In genomic region chr2:146523218-146523617, GRCh38 we compare ENCODE assay signal across 11 cellular contexts.
A peak's percentile ranks its signal among the peaks of the same experiment; 100 is the strongest.
DNase-seq lines count a peak whose midpoint lies in the region; ATAC-seq, FAIRE-seq and TF ChIP-seq lines count a peak whose summit lies in the region.
"Had no signal": no experiment of that assay in that cellular context is flagged by ENCODE, and none has a peak within 500 bp of the region (broad histone marks: within the 10 kb centered on the region; RNA-seq: fewer than 3 reads in every experiment).

No MANE protein-coding gene starts in this region.

- no peaks in the 10 kb centered on the region for H3K36me3 Mint-ChIP-seq in progenitor cell of endocrine pancreas (ENCODE audit: insufficient read depth)
- H3K36me3 Mint-ChIP-seq: CD4-positive, alpha-beta memory T cell had no signal

- FAIRE-seq in bronchial epithelial cell (lab: Jason Lieb, UNC) = no peak

- no peak overlapping the region for H3K27ac Mint-ChIP-seq in progenitor cell of endocrine pancreas
- H3K27ac Mint-ChIP-seq: CD4-positive, alpha-beta memory T cell had no signal

- ATAC-seq in HG03280 (IDR thresholded peaks at IDR 0.05; ENCODE audit: unreplicated experiment) (no peak), GM19467 (IDR thresholded peaks at IDR 0.05; ENCODE audit: unreplicated experiment) (no peak)

- peaks cover 17% of the 10 kb centered on the region for H3K4me1 Mint-ChIP-seq in progenitor cell of endocrine pancreas (ENCODE audit: low read depth)
- H3K4me1 Mint-ChIP-seq: CD4-positive, alpha-beta memory T cell had no signal

- H3K4me3 ChIP-seq in bronchial epithelial cell (ENCODE audit: low read depth, low read length) = no peak overlapping the region
- H3K4me3 ChIP-seq: thyroid gland had no signal

- TF ChIP-seq CTCF in bronchial epithelial cell (IDR thresholded peaks at IDR 0.05; ENCODE audit: insufficient read depth, low read length, severe bottlenecking) (no peak), progenitor cell of endocrine pancreas (IDR thresholded peaks at IDR 0.05; ENCODE audit: unreplicated experiment) (peak; percentile 58)

- H3K9me3 Mint-ChIP-seq in progenitor cell of endocrine pancreas (ENCODE audit: low read depth) = peaks cover 3% of the 10 kb centered on the region

- no peaks in the 10 kb centered on the region for H3K36me3 ChIP-seq in bronchial epithelial cell (ENCODE audit: control insufficient read depth, insufficient read depth, low read length)
- H3K36me3 ChIP-seq: thyroid gland had no signal

- DNase-seq in NCI-H2107 treated with DMSO at 0.1 percent for 48 hours (lab: John Stamatoyannopoulos, UW; ENCODE audit: unreplicated experiment) (peak; percentile 2), NCI-H2107 (lab: John Stamatoyannopoulos, UW) (no peak), NCI-H2171 (lab: John Stamatoyannopoulos, UW) (peak; percentile 9), bronchial epithelial cell (ENCODE audit: low read depth) (peak; percentile 30), progenitor cell of endocrine pancreas (ENCODE audit: low spot score, unreplicated experiment) (no peak), A172 (ENCODE audit: low spot score) (no peak)
- DNase-seq: CD4-positive, alpha-beta memory T cell; NCI-H2227 treated with DMSO at 0.1 percent for 48 hours; thyroid gland had no signal

- no peak overlapping the region for H3K4me3 Mint-ChIP-seq in progenitor cell of endocrine pancreas (ENCODE audit: low read depth)
- H3K4me3 Mint-ChIP-seq: CD4-positive, alpha-beta memory T cell had no signal

- H3K27me3 Mint-ChIP-seq in progenitor cell of endocrine pancreas = no peaks in the 10 kb centered on the region
- H3K27me3 Mint-ChIP-seq: CD4-positive, alpha-beta memory T cell had no signal

- H3K27me3 ChIP-seq in bronchial epithelial cell (ENCODE audit: control insufficient read depth, insufficient read depth, low read length) = no peaks in the 10 kb centered on the region
- H3K27me3 ChIP-seq: thyroid gland had no signal

Comparison
In these comparisons a context has a peak if more than half of its experiments do, and no peak if none do; other contexts are left out.
1. DNase-seq: peak in NCI-H2107 treated with DMSO at 0.1 percent for 48 hours (single experiment), NCI-H2171 (single experiment) and bronchial epithelial cell (single experiment); none in NCI-H2107 (single experiment), progenitor cell of endocrine pancreas (single experiment) and A172 (single experiment).